ENCODE assay signal across 9 cellular contexts in genomic region chr4:121189811-121190210, GRCh38.
DNase-seq lines count a peak whose midpoint lies in the region; ATAC-seq lines count a peak whose summit lies in the region.
"Had no signal": no experiment of that assay in that cellular context is flagged by ENCODE, and none has a peak within 500 bp of the region (broad histone marks: within the 10 kb centered on the region; RNA-seq: fewer than 3 reads in every experiment).

No MANE protein-coding gene starts in this region.

- no peaks in the 10 kb centered on the region for H3K27me3 Mint-ChIP-seq in stimulated activated naive CD8-positive, alpha-beta T cell treated with anti-CD3 and anti-CD28 coated beads, Interleukin-15, Interleukin-2, amounts not matched to agents 100 ng/mL and 50 ng/mL, for 24 hours

- peaks cover 55% of the 10 kb centered on the region for H3K4me1 Mint-ChIP-seq in stimulated activated naive CD8-positive, alpha-beta T cell treated with anti-CD3 and anti-CD28 coated beads, Interleukin-15, Interleukin-2, amounts not matched to agents 100 ng/mL and 50 ng/mL, for 24 hours (ENCODE audit: low read depth)

- peak overlapping the region; percentile 33 for H3K4me3 Mint-ChIP-seq in stimulated activated naive CD8-positive, alpha-beta T cell treated with anti-CD3 and anti-CD28 coated beads, Interleukin-15, Interleukin-2, amounts not matched to agents 100 ng/mL and 50 ng/mL, for 24 hours

- no peaks in the 10 kb centered on the region for H3K9me3 Mint-ChIP-seq in stimulated activated naive CD8-positive, alpha-beta T cell treated with anti-CD3 and anti-CD28 coated beads, Interleukin-15, Interleukin-2, amounts not matched to agents 100 ng/mL and 50 ng/mL, for 24 hours

- DNase-seq in activated gamma-delta T cell treated with Interleukin-2 at 50 U/mL for 16 hours (peak; percentile 49), activated gamma-delta T cell (lab: John Stamatoyannopoulos, UW) (no peak), activated T-helper 1 cell treated with Interleukin-2 at 50 U/mL for 16 hours (ENCODE audit: low read depth) (peak; percentile 29), COR-L47 (lab: John Stamatoyannopoulos, UW) (no peak), NCI-H2029 treated with DMSO at 0.1 percent for 48 hours (lab: John Stamatoyannopoulos, UW) (no peak), NCI-H510A (lab: John Stamatoyannopoulos, UW) (no peak)

- no peaks in the 10 kb centered on the region for H3K36me3 Mint-ChIP-seq in stimulated activated naive CD8-positive, alpha-beta T cell treated with anti-CD3 and anti-CD28 coated beads, Interleukin-15, Interleukin-2, amounts not matched to agents 100 ng/mL and 50 ng/mL, for 24 hours (ENCODE audit: low read depth)

- peak; percentile 87 for ATAC-seq in HG03439 (IDR thresholded peaks at IDR 0.05; ENCODE audit: unreplicated experiment)
- ATAC-seq: A549 had no signal

- peak overlapping the region; percentile 62 for H3K27ac Mint-ChIP-seq in stimulated activated naive CD8-positive, alpha-beta T cell treated with anti-CD3 and anti-CD28 coated beads, Interleukin-15, Interleukin-2, amounts not matched to agents 100 ng/mL and 50 ng/mL, for 24 hours

Comparison
In these comparisons a context has a peak if more than half of its experiments do, and no peak if none do; other contexts are left out.
1. DNase-seq: peak in activated gamma-delta T cell treated with Interleukin-2 at 50 U/mL for 16 hours (single experiment) and activated T-helper 1 cell treated with Interleukin-2 at 50 U/mL for 16 hours (single experiment); none in activated gamma-delta T cell (single experiment), COR-L47 (single experiment), NCI-H2029 treated with DMSO at 0.1 percent for 48 hours (single experiment) and NCI-H510A (single experiment).